ENCODE assay signal across 13 cellular contexts in the genomic region with DNA sequence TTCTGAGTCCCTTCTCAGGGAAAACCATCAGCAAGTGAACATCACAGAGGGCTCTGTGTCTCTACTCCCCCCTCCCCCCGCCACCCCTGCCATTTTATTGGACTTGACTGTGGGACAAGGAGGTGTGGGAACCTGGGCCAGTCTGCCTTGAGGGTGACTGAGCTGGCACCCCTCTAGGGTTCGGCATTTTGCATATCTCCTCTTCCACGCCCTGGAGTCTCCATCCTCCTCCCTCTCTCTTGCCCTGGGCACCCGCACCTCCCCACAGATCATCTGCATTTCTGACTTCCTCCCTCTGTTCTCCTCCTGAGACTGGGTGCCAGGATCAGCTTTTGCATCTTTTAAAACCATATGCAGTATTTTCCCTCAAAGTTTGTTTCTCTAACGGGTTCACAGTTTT.
A peak's percentile ranks its signal among the peaks of the same experiment; 100 is the strongest.
DNase-seq lines count a peak whose midpoint lies in the region; ATAC-seq and TF ChIP-seq lines count a peak whose summit lies in the region.
"Had no signal": no experiment of that assay in that cellular context is flagged by ENCODE, and none has a peak within 500 bp of the region (broad histone marks: within the 10 kb centered on the region; RNA-seq: fewer than 3 reads in every experiment).

No MANE protein-coding gene starts in this region.

- in situ Hi-C loops in HAP-1 (cut with MboI; ENCODE audit: low sequenced_read_pairs): no loop called here

- intact Hi-C loops in ascending aorta (cut with DNase I): loop anchor here (1.0 kb wide), 1 partner anchor 12 kb away; no protein-coding TSS in a partner anchor
- intact Hi-C loops in lower lobe of right lung (cut with DNase I): no loop called here

- H3K27me3 ChIP-seq in ascending aorta (no peaks in the 10 kb centered on the region), lower lobe of right lung (ENCODE audit: low read depth) (no peaks in the 10 kb centered on the region), stomach smooth muscle (ENCODE audit: control insufficient read depth in 1 of 2, insufficient read depth in 2 of 2, low read length in 2 of 2) (no peaks in the 10 kb centered on the region), HAP-1 (ENCODE audit: low read depth) (peaks cover 4% of the 10 kb centered on the region; the same call in 1 of the 2 replicates)

- peak in 1 of 2 donors; percentile 74 for DNase-seq in ascending aorta (ENCODE audit: low spot score in 2 of 2)
- DNase-seq in lower lobe of right lung: no peak
- no peak for DNase-seq in stimulated activated CD8-positive, alpha-beta memory T cell treated with anti-CD3 and anti-CD28 coated beads, Interleukin-4, amount 100 ng/mL, for 48 hours
- DNase-seq in HAP-1 (ENCODE audit: low spot score in 2 of 2): no peak
- DNase-seq: activated T-cell treated with anti-CD3 and anti-CD28 coated beads, Interleukin-2, amount 50 U/mL, for 72 hours; head of caudate nucleus; naive thymus-derived CD4-positive, alpha-beta T cell; NCI-H1930; RPMI8226 had no signal

- POLR2A ChIA-PET in HEK293 (lab: Yijun Ruan, JAX): no interaction called here

- H3K4me3 ChIP-seq in HEK293 (ENCODE audit: low read depth, low read length): no peak overlapping the region
- peak overlapping the region in 1 of 2 donors; percentile 15 for H3K4me3 ChIP-seq in ascending aorta
- no peak overlapping the region for H3K4me3 ChIP-seq in lower lobe of right lung
- peak overlapping the region in 1 of 2 donors; percentile 29 for H3K4me3 ChIP-seq in stomach smooth muscle (ENCODE audit: low read length in 2 of 2)
- H3K4me3 ChIP-seq in HAP-1: no peak overlapping the region

- TF ChIP-seq CTCF in HEK293 (tag by site-specific recombination; IDR thresholded peaks at IDR 0.05): no peak
- TF ChIP-seq CTCF in ascending aorta (IDR thresholded peaks at IDR 0.05): no peak
- no peak for TF ChIP-seq CTCF in lower lobe of right lung (IDR thresholded peaks at IDR 0.05)

- H3K4me1 ChIP-seq in HEK293 (ENCODE audit: control insufficient read depth, insufficient read depth, low read length): peaks cover 9% of the 10 kb centered on the region
- H3K4me1 ChIP-seq in ascending aorta: peaks cover 19 to 37% of the 10 kb centered on the region in 2 donors
- H3K4me1 ChIP-seq in lower lobe of right lung: peaks cover 24% of the 10 kb centered on the region
- H3K4me1 ChIP-seq in stomach smooth muscle (ENCODE audit: control insufficient read depth, insufficient read depth, low read length): peaks cover 61% of the 10 kb centered on the region
- no peaks in the 10 kb centered on the region for H3K4me1 ChIP-seq in HAP-1

- CTCF ChIA-PET in HEK293 (lab: Yijun Ruan, JAX): interaction anchor here (0.6 to 0.9 kb wide), 5 partner anchors 18 to 609 kb away, joined by 3 to 5 read pairs (median 3); no protein-coding TSS in a partner anchor

- H3K9ac ChIP-seq in stomach smooth muscle (ENCODE audit: low read length in 2 of 2): peak overlapping the region; percentile 40 to 62

- ATAC-seq in lower lobe of right lung (no peak), GM19397 (IDR thresholded peaks at IDR 0.05; ENCODE audit: unreplicated experiment) (no peak), HG03045 (IDR thresholded peaks at IDR 0.05; ENCODE audit: unreplicated experiment) (no peak)
- ATAC-seq: activated T-cell treated with anti-CD3 and anti-CD28 coated beads, Interleukin-2, amount 50 U/mL, for 72 hours; naive thymus-derived CD4-positive, alpha-beta T cell had no signal

- H3K27ac ChIP-seq in HEK293 (ENCODE audit: extremely low read depth, low read depth, low read length) (no peak overlapping the region), ascending aorta (peak overlapping the region; percentile 81 to 95), lower lobe of right lung (peak overlapping the region; percentile 62), stomach smooth muscle (ENCODE audit: low read length) (peak overlapping the region; percentile 93)

- no peaks in the 10 kb centered on the region for H3K9me3 ChIP-seq in HEK293 (ENCODE audit: control insufficient read depth, insufficient read depth, low read depth, low read length)
- H3K9me3 ChIP-seq in ascending aorta: no peaks in the 10 kb centered on the region
- H3K9me3 ChIP-seq in lower lobe of right lung: no peaks in the 10 kb centered on the region
- no peaks in the 10 kb centered on the region for H3K9me3 ChIP-seq in stomach smooth muscle (ENCODE audit: control insufficient read depth in 2 of 2, low read length in 2 of 2)
- H3K9me3 ChIP-seq in HAP-1: no peaks in the 10 kb centered on the region

- no peaks in the 10 kb centered on the region for H3K36me3 ChIP-seq in HEK293 (ENCODE audit: control insufficient read depth in 2 of 2, insufficient read depth in 1 of 2, low read length in 2 of 2)
- no peaks in the 10 kb centered on the region for H3K36me3 ChIP-seq in ascending aorta
- no peaks in the 10 kb centered on the region for H3K36me3 ChIP-seq in lower lobe of right lung
- no peaks in the 10 kb centered on the region for H3K36me3 ChIP-seq in stomach smooth muscle (ENCODE audit: control insufficient read depth in 2 of 2, insufficient read depth in 2 of 2, low read length in 2 of 2)
- no peaks in the 10 kb centered on the region for H3K36me3 ChIP-seq in HAP-1 (replicated peaks)

TF ChIP-seq in HEK293, 187 proteins besides CTCF, POLR2A, EP300 and RAD21:
- TF ChIP-seq ZNF341 (tag by site-specific recombination; IDR thresholded peaks at IDR 0.05; ENCODE audit: low read depth) (peak; percentile 39; the same call in 1 of the 2 replicates), ZBTB1 (tag by site-specific recombination; IDR thresholded peaks at IDR 0.05) (no peak), ZNF354C (tag by site-specific recombination; IDR thresholded peaks at IDR 0.05; ENCODE audit: borderline replicate concordance, low read depth) (no peak), ZNF626 (tag by site-specific recombination; IDR thresholded peaks at IDR 0.05) (no peak)
- TF ChIP-seq, protein P1, sequence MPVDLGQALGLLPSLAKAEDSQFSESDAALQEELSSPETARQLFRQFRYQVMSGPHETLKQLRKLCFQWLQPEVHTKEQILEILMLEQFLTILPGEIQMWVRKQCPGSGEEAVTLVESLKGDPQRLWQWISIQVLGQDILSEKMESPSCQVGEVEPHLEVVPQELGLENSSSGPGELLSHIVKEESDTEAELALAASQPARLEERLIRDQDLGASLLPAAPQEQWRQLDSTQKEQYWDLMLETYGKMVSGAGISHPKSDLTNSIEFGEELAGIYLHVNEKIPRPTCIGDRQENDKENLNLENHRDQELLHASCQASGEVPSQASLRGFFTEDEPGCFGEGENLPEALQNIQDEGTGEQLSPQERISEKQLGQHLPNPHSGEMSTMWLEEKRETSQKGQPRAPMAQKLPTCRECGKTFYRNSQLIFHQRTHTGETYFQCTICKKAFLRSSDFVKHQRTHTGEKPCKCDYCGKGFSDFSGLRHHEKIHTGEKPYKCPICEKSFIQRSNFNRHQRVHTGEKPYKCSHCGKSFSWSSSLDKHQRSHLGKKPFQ (tag by site-specific recombination; IDR thresholded peaks at IDR 0.05): no peak
- TF ChIP-seq, protein P2, sequence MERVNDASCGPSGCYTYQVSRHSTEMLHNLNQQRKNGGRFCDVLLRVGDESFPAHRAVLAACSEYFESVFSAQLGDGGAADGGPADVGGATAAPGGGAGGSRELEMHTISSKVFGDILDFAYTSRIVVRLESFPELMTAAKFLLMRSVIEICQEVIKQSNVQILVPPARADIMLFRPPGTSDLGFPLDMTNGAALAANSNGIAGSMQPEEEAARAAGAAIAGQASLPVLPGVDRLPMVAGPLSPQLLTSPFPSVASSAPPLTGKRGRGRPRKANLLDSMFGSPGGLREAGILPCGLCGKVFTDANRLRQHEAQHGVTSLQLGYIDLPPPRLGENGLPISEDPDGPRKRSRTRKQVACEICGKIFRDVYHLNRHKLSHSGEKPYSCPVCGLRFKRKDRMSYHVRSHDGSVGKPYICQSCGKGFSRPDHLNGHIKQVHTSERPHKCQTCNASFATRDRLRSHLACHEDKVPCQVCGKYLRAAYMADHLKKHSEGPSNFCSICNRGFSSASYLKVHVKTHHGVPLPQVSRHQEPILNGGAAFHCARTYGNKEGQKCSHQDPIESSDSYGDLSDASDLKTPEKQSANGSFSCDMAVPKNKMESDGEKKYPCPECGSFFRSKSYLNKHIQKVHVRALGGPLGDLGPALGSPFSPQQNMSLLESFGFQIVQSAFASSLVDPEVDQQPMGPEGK (tag by site-specific recombination; IDR thresholded peaks at IDR 0.05): no peak
